In the genomic region with DNA sequence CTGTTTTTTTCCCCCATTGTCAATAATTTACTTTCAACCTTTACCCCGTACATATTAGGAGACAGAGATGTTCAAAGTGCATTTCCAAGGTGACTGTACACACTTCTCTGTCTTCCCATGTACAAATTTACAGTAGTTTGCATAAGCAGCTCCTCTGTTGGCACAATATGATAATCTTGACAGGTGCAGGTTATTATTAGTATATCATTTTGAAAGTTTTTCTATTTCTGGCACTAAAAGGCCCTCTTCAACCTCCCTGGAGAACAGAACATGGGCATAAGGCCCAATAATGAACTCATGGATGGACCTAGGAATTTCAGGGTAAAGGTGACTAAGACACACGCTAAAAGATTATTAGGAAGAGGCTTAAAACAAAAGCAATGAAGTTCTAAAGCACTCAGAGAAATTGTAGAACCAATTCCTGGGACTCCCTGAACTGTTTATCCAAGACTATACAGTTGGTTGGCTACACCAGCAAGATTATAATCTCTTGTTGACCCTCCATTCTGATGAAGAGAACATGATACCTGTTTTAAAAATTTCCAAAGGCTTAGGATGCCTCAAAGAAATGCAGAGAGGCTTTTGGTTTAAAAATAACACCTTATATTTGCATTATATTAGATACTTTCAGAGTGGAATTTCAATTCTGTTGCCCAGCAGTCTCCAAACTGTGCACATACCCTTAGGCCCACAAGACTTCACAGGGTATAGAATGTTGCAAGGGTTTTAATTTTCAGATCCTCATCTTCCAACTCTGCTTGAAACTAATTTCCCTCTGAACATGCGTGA, we compare ENCODE assay signal across 8 cellular contexts. TPM values are rescaled to one million over a fixed set of nuclear protein-coding genes. Genes with fewer than 3 reads are reported as not detected.
DNase-seq lines count a peak whose midpoint lies in the region; ATAC-seq and TF ChIP-seq lines count a peak whose summit lies in the region.

No MANE protein-coding gene starts in this region.

- no peaks in the 10 kb centered on the region for H3K9me3 Mint-ChIP-seq in natural killer cell

- peak overlapping the region; percentile 86 to 91 for H3K9ac ChIP-seq in duodenal mucosa (ENCODE audit: low read depth in 1 of 2, low read length in 2 of 2)

- H3K36me3 ChIP-seq in MG63 (no peaks in the 10 kb centered on the region; the same call in 1 of the 2 replicates), duodenal mucosa (ENCODE audit: control insufficient read depth in 1 of 2, insufficient read depth in 2 of 2, low read length in 2 of 2) (no peaks in the 10 kb centered on the region)

- H3K4me1 ChIP-seq in duodenal mucosa (ENCODE audit: control insufficient read depth in 1 of 2, insufficient read depth in 2 of 2, low read length in 2 of 2) = peaks cover 29 to 39% of the 10 kb centered on the region in 2 donors

- H3K4me3 ChIP-seq in MG63 = peak overlapping the region; percentile 79
- H3K4me3 ChIP-seq in duodenal mucosa (ENCODE audit: low read depth in 1 of 2, low read length in 2 of 2) = peak overlapping the region; percentile 76 to 91

- peak overlapping the region; percentile 77 to 95 for H3K27ac Mint-ChIP-seq in natural killer cell

- no peak for DNase-seq in MG63
- DNase-seq in natural killer cell = no peak
- no peak for DNase-seq in NCI-H2227 treated with DMSO at 0.1 percent for 48 hours (lab: John Stamatoyannopoulos, UW)
- no peak for DNase-seq in NCI-H748 (lab: John Stamatoyannopoulos, UW; ENCODE audit: unreplicated experiment)
- DNase-seq in anterior cingulate cortex (lab: John Stamatoyannopoulos, UW) = no peak

- peaks cover 17 to 20% of the 10 kb centered on the region in 2 donors for H3K4me1 Mint-ChIP-seq in natural killer cell

- H3K9me3 ChIP-seq in MG63 = peaks cover 2% of the 10 kb centered on the region; the same call in 1 of the 2 replicates
- H3K9me3 ChIP-seq in duodenal mucosa (ENCODE audit: control insufficient read depth in 1 of 2, low read length in 2 of 2) = no peaks in the 10 kb centered on the region

- peaks cover 0 to 6% of the 10 kb centered on the region in 2 donors for H3K27me3 Mint-ChIP-seq in natural killer cell (ENCODE audit: low read depth in 2 of 2)

- no peak for TF ChIP-seq CTCF in natural killer cell (IDR thresholded peaks at IDR 0.05)

- no peaks in the 10 kb centered on the region for H3K36me3 Mint-ChIP-seq in natural killer cell

- H3K4me3 Mint-ChIP-seq in natural killer cell = peak overlapping the region; percentile 83

- intact Hi-C loops in natural killer cell (cut with micrococcal nuclease) = no loop called here

- ATAC-seq in GM19397 (IDR thresholded peaks at IDR 0.05; ENCODE audit: unreplicated experiment) (peak; percentile 9), natural killer cell (no peak), GM19455 (IDR thresholded peaks at IDR 0.05; ENCODE audit: unreplicated experiment) (no peak)

- no peak overlapping the region for H3K27ac ChIP-seq in duodenal mucosa (ENCODE audit: low read depth, low read length)

- H3K27me3 ChIP-seq in MG63 = no peaks in the 10 kb centered on the region
- no peaks in the 10 kb centered on the region for H3K27me3 ChIP-seq in duodenal mucosa (ENCODE audit: control insufficient read depth in 1 of 2, insufficient read depth in 2 of 2, low read length in 2 of 2)

RNA-seq across cellular contexts. Expression of a gene that starts 1.1 kb away (rescaled TPM):
- 36.6 and 42.5 TPM in 2 replicates for total RNA-seq in MG63 (2014; rRNA removed; shearing (Covaris generic); ENCODE audit: low replicate concordance)
- total RNA-seq in natural killer cell = 1 to 10 TPM; 5.6 to 8.9 (median 6.2) TPM
